9 cellular contexts compared by ENCODE assay signal in genomic region chr7:19122018-19122588, GRCh38. TPM values are rescaled to one million over a fixed set of nuclear protein-coding genes. Genes with fewer than 3 reads are reported as not detected.
DNase-seq lines count a peak whose midpoint lies in the region; ATAC-seq, FAIRE-seq and TF ChIP-seq lines count a peak whose summit lies in the region.
"Had no signal": no experiment of that assay in that cellular context is flagged by ENCODE, and none has a peak within 500 bp of the region (broad histone marks: within the 10 kb centered on the region; RNA-seq: fewer than 3 reads in every experiment).

No MANE protein-coding gene starts in this region.

- POLR2A ChIA-PET in GM12878 (lab: Charles Lee): no interaction called here

- RAD21 ChIA-PET in GM12878 (lab: Charles Lee; ENCODE audit: unreplicated experiment): interaction anchor here (1.1 kb wide), 1 partner anchor 542 kb away, joined by 3 read pairs; no protein-coding TSS in a partner anchor

- H4K20me1 ChIP-seq in GM12878 (ENCODE audit: control insufficient read depth, insufficient read depth): no peaks in the 10 kb centered on the region

- H3K4me2 ChIP-seq in GM12878 (ENCODE audit: control insufficient read depth, insufficient read depth): no peak overlapping the region

- intact Hi-C loops in GM12878 (cut with micrococcal nuclease; ENCODE audit: unreplicated experiment): loop anchor here (5.0 kb wide), 1 partner anchor 545 kb away; no protein-coding TSS in a partner anchor
- intact Hi-C loops in gastrocnemius medialis (cut with DNase I; ENCODE audit: low total_unique reads): loop anchor here (10.0 kb wide), 1 partner anchor 543 kb away; no protein-coding TSS in a partner anchor
- intact Hi-C loops in ovary (cut with DNase I): no loop called here

- H3K9me3 ChIP-seq in GM12878 (replicated peaks; ENCODE audit: control insufficient read depth, insufficient read depth, low read length): no peaks in the 10 kb centered on the region
- H3K9me3 ChIP-seq in gastrocnemius medialis: no peaks in the 10 kb centered on the region
- no peaks in the 10 kb centered on the region for H3K9me3 ChIP-seq in ovary

- H3K4me1 ChIP-seq in GM12878 (ENCODE audit: control insufficient read depth, insufficient read depth, low read length) (no peaks in the 10 kb centered on the region), gastrocnemius medialis (peaks cover 0 to 10% of the 10 kb centered on the region in 2 donors), ovary (ENCODE audit: insufficient read depth) (peaks cover 2% of the 10 kb centered on the region)

- no peak overlapping the region for H2AFZ ChIP-seq in GM12878 (ENCODE audit: control insufficient read depth, low read depth, low read length)

- TF ChIP-seq POLR2A in GM12878 (IDR thresholded peaks at IDR 0.05; ENCODE audit: low read depth, low read length): no peak
- TF ChIP-seq POLR2A in gastrocnemius medialis (IDR thresholded peaks at IDR 0.05): no peak
- no peak for TF ChIP-seq POLR2A in ovary (IDR thresholded peaks at IDR 0.05)

- no TSS peak for BruUV-seq in GM12878 (replicated peaks; lab: Mats Ljungman, UMichigan)

- no peak overlapping the region for H3K9ac ChIP-seq in GM12878 (ENCODE audit: control insufficient read depth, insufficient read depth, low read length)

- 11% methylated on average over 2 of the region's 2 CpGs for WGBS in GM12878 (ENCODE audit: insufficient coverage, insufficient replicate concordance, low lambda C conversion rate, missing lambda C conversion rate)
- 38 to 45% (median 44%) methylated on average over 2 of the region's 2 CpGs for WGBS in ovary, 3 donors

- no peak for ATAC-seq in GM12878
- no peak for ATAC-seq in GM18907 (IDR thresholded peaks at IDR 0.05; ENCODE audit: unreplicated experiment)
- no peak for ATAC-seq in gastrocnemius medialis

- TF ChIP-seq RAD21 in GM12878 (IDR thresholded peaks at IDR 0.05; ENCODE audit: insufficient read depth, low read depth, low read length): peak; percentile 68

- FAIRE-seq in G401.6 (lab: Jason Lieb, UNC) (peak; percentile 97), GM12878 (lab: Jason Lieb, UNC) (no peak)

- H3K4me3 ChIP-seq in GM12878 (no peak overlapping the region), gastrocnemius medialis (no peak overlapping the region), ovary (no peak overlapping the region)

- H3K79me2 ChIP-seq in GM12878 (ENCODE audit: control insufficient read depth, insufficient read depth, low read length): no peaks in the 10 kb centered on the region

- TF ChIP-seq EP300 in GM12878 (IDR thresholded peaks at IDR 0.05; ENCODE audit: borderline replicate concordance in 1 of 2, control insufficient read depth in 1 of 2, low read depth in 2 of 2, low read length in 2 of 2): no peak
- TF ChIP-seq EP300 in ovary (IDR thresholded peaks at IDR 0.05): no peak

- DNase-seq in NCI-H1417 treated with DMSO at 0.1 percent for 48 hours (lab: John Stamatoyannopoulos, UW) (peak; percentile 42), GM12878 (ENCODE audit: low read depth, low spot score) (no peak), midbrain (lab: John Stamatoyannopoulos, UW) (peak; percentile 8), gastrocnemius medialis (no peak), ovary (no peak)
- DNase-seq in central memory CD4-positive, alpha-beta T cell: no peak

- SMC1A ChIA-PET in GM12878 (lab: Charles Lee; ENCODE audit: uncharacterized antibody, unreplicated experiment): interaction anchor here (0.9 to 1.2 kb wide), 2 partner anchors 151 to 545 kb away, joined by 3 read pairs; no protein-coding TSS in a partner anchor

- H3K36me3 ChIP-seq in GM12878 (ENCODE audit: control insufficient read depth in 2 of 2, insufficient read depth in 2 of 2, low read length in 1 of 2): no peaks in the 10 kb centered on the region
- no peaks in the 10 kb centered on the region for H3K36me3 ChIP-seq in gastrocnemius medialis
- no peaks in the 10 kb centered on the region for H3K36me3 ChIP-seq in ovary

- in situ Hi-C loops in GM12878 (cut with MboI): loop anchor here (25.0 kb wide), 1 partner anchor 540 kb away; no protein-coding TSS in a partner anchor
- in situ Hi-C loops in gastrocnemius medialis (cut with MboI; ENCODE audit: low sequenced_read_pairs in 4 of 4): no loop called here

- H3K27me3 ChIP-seq in GM12878 (replicated peaks in 1 of 2; ENCODE audit: control insufficient read depth in 2 of 2, insufficient read depth in 2 of 2, low read length in 1 of 2): peaks cover 6 to 7% of the 10 kb centered on the region in 2 experiments; a peak in 3 of 4 replicates
- H3K27me3 ChIP-seq in gastrocnemius medialis: peaks cover 43 to 44% (median 43%) of the 10 kb centered on the region in 3 donors
- H3K27me3 ChIP-seq in ovary: no peaks in the 10 kb centered on the region

- TF ChIP-seq CTCF in GM12878 (IDR thresholded peaks at IDR 0.05 in 2 of 3, conservative IDR thresholded peaks at IDR 0.05 in 1 of 3; ENCODE audit: control insufficient read depth in 2 of 3, extremely low read depth in 1 of 3, insufficient read depth in 1 of 3, low read depth in 3 of 3, low read length in 3 of 3): peak; percentile 45 to 50 (median 45)
- TF ChIP-seq CTCF in gastrocnemius medialis (IDR thresholded peaks at IDR 0.05 in 4 of 5, conservative IDR thresholded peaks at IDR 0.05 in 1 of 5): peak in 2 of 5 experiments; percentile 26 to 28
- TF ChIP-seq CTCF in ovary (IDR thresholded peaks at IDR 0.05): peak in 1 of 3 donors; percentile 23

- H3K27ac ChIP-seq in GM12878 (ENCODE audit: control insufficient read depth, insufficient read depth) (no peak overlapping the region), gastrocnemius medialis (no peak overlapping the region), ovary (no peak overlapping the region)

- CTCF ChIA-PET in GM12878 (lab: Yijun Ruan, JAX): interaction anchor here (0.6 to 1.2 kb wide), 5 partner anchors 11 to 543 kb away, joined by 3 to 4 read pairs (median 3); no protein-coding TSS in a partner anchor

TF ChIP-seq in GM12878, 131 proteins besides CTCF, POLR2A, EP300 and RAD21:
- TF ChIP-seq SMC3 (IDR thresholded peaks at IDR 0.05; ENCODE audit: borderline replicate concordance, low read length) (peak; percentile 43; the same call in 1 of the 2 replicates), ZBTB33 (IDR thresholded peaks at IDR 0.05) (no peak)

RNA-seq across cellular contexts. Expression of gene TWIST1, which starts 4.7 kb away (rescaled TPM):
- not detected in 2 replicates for total RNA-seq in GM12878 (2013; cell fraction: nucleolus; rRNA removed)
- total RNA-seq in GM12878 (2014; rRNA removed): not detected in 2 replicates
- not detected in 2 replicates for total RNA-seq in GM12878 (2014; rRNA removed; fragmentation: Illumina TruSeq; extraction: Trizol)
- total RNA-seq in GM12878 (2021): not detected in 2 replicates
- not detected for polyA plus RNA-seq in GM12878 (2011; ENCODE audit: low read depth)
- polyA plus RNA-seq in GM12878 (2011; rRNA removed): not detected in 2 replicates
- polyA plus RNA-seq in GM12878 (2011; cell fraction: cytosol; rRNA removed): not detected in 2 replicates
- not detected in 2 replicates for polyA plus RNA-seq in GM12878 (2011; cell fraction: nucleus; rRNA removed)
- not detected in 2 replicates for polyA plus RNA-seq in GM12878 (2012)
- polyA plus RNA-seq in GM12878 (2014; fragmentation: Illumina TruSeq; extraction: Trizol): not detected in 2 replicates
- polyA plus RNA-seq in GM12878 (2014; fragmentation: Nextera tagmentation; extraction: Ambion mirVana): not detected
- not detected in 2 replicates for polyA plus RNA-seq in GM12878 (2014; rRNA removed)
- polyA plus RNA-seq in GM12878 (2016; fragmentation: Nextera tagmentation; extraction: Ambion mirVana): not detected
- polyA minus RNA-seq in GM12878 (2011; rRNA and poly(A)+ RNA removed): not detected in 2 replicates
- not detected in 2 replicates for polyA minus RNA-seq in GM12878 (2011; cell fraction: cytosol; rRNA and poly(A)+ RNA removed)
- polyA minus RNA-seq in GM12878 (2011; cell fraction: nucleus; rRNA and poly(A)+ RNA removed): not detected in 2 replicates
- total RNA-seq in gastrocnemius medialis: 1 to 10 TPM in 1 of 4 donors, not detected in 3; 1.9 TPM
- 1 to 10 TPM; 2.7 to 8.6 (median 5.0) TPM for total RNA-seq in ovary
- polyA plus RNA-seq in ovary: 1 to 10 TPM; 4.3 to 6.9 TPM
- total RNA-seq: mononuclear cell had no signal

RNA-seq across cellular contexts. Expression of gene FERD3L, which starts 23.1 kb away (rescaled TPM):
- not detected in 2 replicates for total RNA-seq in GM12878 (2013; cell fraction: nucleolus; rRNA removed)
- total RNA-seq in GM12878 (2014; rRNA removed) (not detected in 2 replicates), GM12878 (2014; rRNA removed; fragmentation: Illumina TruSeq; extraction: Trizol) (not detected in 2 replicates), GM12878 (2021) (not detected in 2 replicates), gastrocnemius medialis (not detected), ovary (not detected)
- not detected for polyA plus RNA-seq in GM12878 (2011; ENCODE audit: low read depth)
- polyA plus RNA-seq in GM12878 (2011; rRNA removed) (not detected in 2 replicates), GM12878 (2014; fragmentation: Illumina TruSeq; extraction: Trizol) (not detected in 2 replicates), GM12878 (2014; fragmentation: Nextera tagmentation; extraction: Ambion mirVana) (not detected), GM12878 (2014; rRNA removed) (not detected in 2 replicates), GM12878 (2016; fragmentation: Nextera tagmentation; extraction: Ambion mirVana) (not detected), ovary (not detected)
- not detected in 2 replicates for polyA plus RNA-seq in GM12878 (2011; cell fraction: cytosol; rRNA removed)
- not detected in 2 replicates for polyA plus RNA-seq in GM12878 (2011; cell fraction: nucleus; rRNA removed)
- polyA plus RNA-seq in GM12878 (2012): not detected in 2 replicates
- polyA minus RNA-seq in GM12878 (2011; rRNA and poly(A)+ RNA removed): not detected in 2 replicates
- not detected in 2 replicates for polyA minus RNA-seq in GM12878 (2011; cell fraction: cytosol; rRNA and poly(A)+ RNA removed)
- not detected in 2 replicates for polyA minus RNA-seq in GM12878 (2011; cell fraction: nucleus; rRNA and poly(A)+ RNA removed)
- total RNA-seq: mononuclear cell had no signal

Comparison
In these comparisons a context has a peak if more than half of its experiments do, and no peak if none do; other contexts are left out.
1. DNase-seq: peak in NCI-H1417 treated with DMSO at 0.1 percent for 48 hours (single experiment) and midbrain (single experiment); none in GM12878 (single experiment), gastrocnemius medialis (0 of 2), ovary (0 of 5) and central memory CD4-positive, alpha-beta T cell (single experiment).
2. intact Hi-C loops: an anchor here in GM12878 (5.0 kb wide) and gastrocnemius medialis (10.0 kb wide); none called in ovary.